14 cellular contexts compared by ENCODE assay signal in genomic region chr19:49801401-49801888, GRCh38. TPM values are rescaled to one million over a fixed set of nuclear protein-coding genes. Genes with fewer than 3 reads are reported as not detected.
DNase-seq lines count a peak whose midpoint lies in the region; ATAC-seq lines count a peak whose summit lies in the region.
"Had no signal": no experiment of that assay in that cellular context is flagged by ENCODE, and none has a peak within 500 bp of the region (broad histone marks: within the 10 kb centered on the region; RNA-seq: fewer than 3 reads in every experiment).

No MANE protein-coding gene starts in this region.

- no peaks in the 10 kb centered on the region for H3K79me2 ChIP-seq in GM23248 (ENCODE audit: insufficient read depth)

- peaks cover 63% of the 10 kb centered on the region for H3K36me3 Mint-ChIP-seq in stimulated activated memory B cell treated with anti-CD40 and anti-IgM and Interleukin-4, amounts not matched to agents 10 μg/mL and 1 μg/mL and 100 μg/mL, for 72 hours

- no peak overlapping the region for H3K4me2 ChIP-seq in GM23248 (ENCODE audit: unreplicated experiment)

- peaks cover 5% of the 10 kb centered on the region for H3K4me1 Mint-ChIP-seq in stimulated activated memory B cell treated with anti-CD40 and anti-IgM and Interleukin-4, amounts not matched to agents 10 μg/mL and 1 μg/mL and 100 μg/mL, for 72 hours

- in situ Hi-C loops in GM23248 (cut with MboI) = no loop called here

- no peaks in the 10 kb centered on the region for H3K27me3 ChIP-seq in GM23248 (replicated peaks; ENCODE audit: insufficient read depth)
- no peaks in the 10 kb centered on the region for H3K27me3 ChIP-seq in iPS-15b (ENCODE audit: control insufficient read depth, insufficient read depth, low read length)
- H3K27me3 ChIP-seq: upper lobe of left lung had no signal

- peak; percentile 32 for ATAC-seq in stimulated activated memory B cell treated with anti-CD40 and anti-IgM and Interleukin-4, amounts not matched to agents 10 μg/mL and 1 μg/mL and 100 μg/mL, for 72 hours
- ATAC-seq in HG03378 (IDR thresholded peaks at IDR 0.05; ENCODE audit: unreplicated experiment) = no peak

- H3K9me3 Mint-ChIP-seq in stimulated activated memory B cell treated with anti-CD40 and anti-IgM and Interleukin-4, amounts not matched to agents 10 μg/mL and 1 μg/mL and 100 μg/mL, for 72 hours = no peaks in the 10 kb centered on the region
- H3K9me3 Mint-ChIP-seq: activated naive CD4-positive, alpha-beta T cell treated with anti-CD3 and anti-CD28 coated beads for 36 hours had no signal

- H3K27ac ChIP-seq in GM23248 = no peak overlapping the region

- H3K27me3 Mint-ChIP-seq in stimulated activated memory B cell treated with anti-CD40 and anti-IgM and Interleukin-4, amounts not matched to agents 10 μg/mL and 1 μg/mL and 100 μg/mL, for 72 hours = no peaks in the 10 kb centered on the region
- H3K27me3 Mint-ChIP-seq: CD4-positive, alpha-beta memory T cell had no signal

- no peak overlapping the region for H2AFZ ChIP-seq in GM23248

- no peak overlapping the region for H3K4me3 Mint-ChIP-seq in stimulated activated memory B cell treated with anti-CD40 and anti-IgM and Interleukin-4, amounts not matched to agents 10 μg/mL and 1 μg/mL and 100 μg/mL, for 72 hours
- H3K4me3 Mint-ChIP-seq: activated naive CD4-positive, alpha-beta T cell treated with anti-CD3 and anti-CD28 coated beads for 36 hours; CD4-positive, alpha-beta memory T cell had no signal

- DNase-seq in GM23248 (no peak), cerebellum (ENCODE audit: low spot score) (peak; percentile 38), NCI-H2029 treated with DMSO at 0.1 percent for 48 hours (lab: John Stamatoyannopoulos, UW) (no peak), NCI-H510A (lab: John Stamatoyannopoulos, UW) (no peak)
- no peak for DNase-seq in activated naive CD4-positive, alpha-beta T cell (lab: John Stamatoyannopoulos, UW)
- DNase-seq: activated naive CD4-positive, alpha-beta T cell treated with anti-CD3 and anti-CD28 coated beads for 36 hours; CD4-positive, alpha-beta memory T cell; midbrain; T-helper 1 cell had no signal

- H3K4me1 ChIP-seq in GM23248 (ENCODE audit: insufficient read depth) (no peaks in the 10 kb centered on the region), iPS-15b (ENCODE audit: control insufficient read depth, insufficient read depth, low read length) (no peaks in the 10 kb centered on the region)

- H3K9me3 ChIP-seq in GM23248 (ENCODE audit: low read depth) = no peaks in the 10 kb centered on the region
- H3K9me3 ChIP-seq in iPS-15b (ENCODE audit: control insufficient read depth, insufficient read depth, low read length) = no peaks in the 10 kb centered on the region
- H3K9me3 ChIP-seq: upper lobe of left lung had no signal

- H3K27ac Mint-ChIP-seq in stimulated activated memory B cell treated with anti-CD40 and anti-IgM and Interleukin-4, amounts not matched to agents 10 μg/mL and 1 μg/mL and 100 μg/mL, for 72 hours = no peak overlapping the region
- H3K27ac Mint-ChIP-seq: activated naive CD4-positive, alpha-beta T cell treated with anti-CD3 and anti-CD28 coated beads for 36 hours had no signal

- 46 to 48% methylated on average over 19 to 32 of the region's 32 CpGs for WGBS in GM23248 (ENCODE audit: low coverage in 1 of 2, low lambda C conversion rate in 2 of 2, missing lambda C conversion rate in 2 of 2), 2 experiments

- H3K9me2 ChIP-seq in GM23248 (ENCODE audit: insufficient read depth) = no peaks in the 10 kb centered on the region

- peak overlapping the region; percentile 42; the same call in 1 of the 2 replicates for H3K4me3 ChIP-seq in GM23248
- peak overlapping the region; percentile 61 for H3K4me3 ChIP-seq in iPS-15b (ENCODE audit: low read depth, low read length)

- 0 out of 2 replicates have a peak overlapping the region, but pooled peaks have one; percentile 31 for H3K9ac ChIP-seq in GM23248
- H3K9ac ChIP-seq in iPS-15b (ENCODE audit: low read depth, low read length) = no peak overlapping the region

- H3F3A ChIP-seq in GM23248 (ENCODE audit: insufficient read depth) = no peaks in the 10 kb centered on the region

- H3K36me3 ChIP-seq in GM23248 (ENCODE audit: low read depth) = peaks cover 21% of the 10 kb centered on the region; the same call in 1 of the 2 replicates
- H3K36me3 ChIP-seq in iPS-15b (ENCODE audit: control insufficient read depth, insufficient read depth, low read length) = peaks cover 50% of the 10 kb centered on the region

- no peaks in the 10 kb centered on the region for H4K20me1 ChIP-seq in GM23248 (ENCODE audit: insufficient read depth)

RNA-seq across cellular contexts. Expression of gene FUZ, which starts 11.6 kb away (rescaled TPM):
- 17.7 and 21.1 TPM in 2 replicates for total RNA-seq in GM23248 (2014; rRNA removed; shearing (Covaris generic))
- 11.7 and 15.1 TPM in 2 replicates for polyA plus RNA-seq in GM23248 (2016; fragmentation: Nextera tagmentation; extraction: Ambion mirVana)
- 15.3 TPM for total RNA-seq in cerebellum

RNA-seq across cellular contexts. Expression of gene MED25, which starts 16.6 kb away (rescaled TPM):
- total RNA-seq in GM23248 (2014; rRNA removed; shearing (Covaris generic)) = 21.8 and 24.2 TPM in 2 replicates
- 17.4 and 21.9 TPM in 2 replicates for polyA plus RNA-seq in GM23248 (2016; fragmentation: Nextera tagmentation; extraction: Ambion mirVana)
- 21.6 TPM for total RNA-seq in cerebellum

RNA-seq across cellular contexts. Expression of gene AP2A1, which starts 34.6 kb away (rescaled TPM):
- total RNA-seq in GM23248 (2014; rRNA removed; shearing (Covaris generic)) = 118 and 124 TPM in 2 replicates
- 64.2 and 64.9 TPM in 2 replicates for polyA plus RNA-seq in GM23248 (2016; fragmentation: Nextera tagmentation; extraction: Ambion mirVana)
- 45.5 TPM for total RNA-seq in cerebellum

RNA-seq across cellular contexts. Expression of gene TSKS, which starts 38.3 kb away (rescaled TPM):
- 0.38 and 2.1 TPM in 2 replicates for total RNA-seq in GM23248 (2014; rRNA removed; shearing (Covaris generic))
- 0.31 and 0.93 TPM in 2 replicates for polyA plus RNA-seq in GM23248 (2016; fragmentation: Nextera tagmentation; extraction: Ambion mirVana)
- not detected for total RNA-seq in cerebellum
- total RNA-seq: dermis microvascular lymphatic vessel endothelial cell had no signal

RNA-seq across cellular contexts. Expression of gene PTOV1, which starts 49.5 kb away (rescaled TPM):
- total RNA-seq in GM23248 (2014; rRNA removed; shearing (Covaris generic)) = 53.1 and 88.0 TPM in 2 replicates
- 88.9 and 91.7 TPM in 2 replicates for polyA plus RNA-seq in GM23248 (2016; fragmentation: Nextera tagmentation; extraction: Ambion mirVana)
- 86.3 TPM for total RNA-seq in cerebellum
